In the genomic region with DNA sequence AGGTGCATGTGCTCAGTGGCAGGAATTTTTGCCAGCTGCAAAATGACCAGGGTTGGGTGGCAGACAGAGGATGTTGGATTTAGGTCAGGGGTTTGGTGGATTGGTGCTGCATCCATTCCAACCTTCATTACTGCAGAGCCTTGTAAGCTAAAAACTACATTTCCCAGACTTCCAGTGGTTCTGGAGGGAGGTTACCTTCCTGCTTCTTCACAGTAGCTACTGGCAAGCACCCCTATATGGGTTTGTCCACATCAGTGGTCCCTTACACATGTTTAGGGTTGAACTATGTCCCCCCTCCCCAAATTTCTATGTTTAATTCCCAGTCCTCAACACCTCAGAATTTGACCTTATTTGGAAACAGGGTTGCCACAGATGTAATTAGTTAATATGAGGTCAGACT, we compare ENCODE assay signal across 20 cellular contexts. TPM values are rescaled to one million over a fixed set of nuclear protein-coding genes. Genes with fewer than 3 reads are reported as not detected.
A peak's percentile ranks its signal among the peaks of the same experiment; 100 is the strongest.
DNase-seq lines count a peak whose midpoint lies in the region; ATAC-seq, FAIRE-seq and TF ChIP-seq lines count a peak whose summit lies in the region.
"Had no signal": no experiment of that assay in that cellular context is flagged by ENCODE, and none has a peak within 500 bp of the region (broad histone marks: within the 10 kb centered on the region; RNA-seq: fewer than 3 reads in every experiment).

No MANE protein-coding gene starts in this region.

- peak; percentile 46 for DNase-seq in natural killer cell treated with Interleukin-12 subunit alpha and Interleukin-12 subunit beta and Interleukin-15 and Interleukin-18, amount 100 ng/mL, for 72 hours (ENCODE audit: low spot score)
- no peak for DNase-seq in natural killer cell
- DNase-seq in H1 (ENCODE audit: low read depth in 1 of 2, low spot score in 2 of 2), result no peak
- DNase-seq in nephron progenitor cell, result no peak
- DNase-seq in middle frontal gyrus (ENCODE audit: extremely low spot score, low spot score), result no peak
- DNase-seq in DMS114 treated with DMSO at 0.1 percent for 48 hours (lab: John Stamatoyannopoulos, UW; ENCODE audit: unreplicated experiment), result no peak
- no peak for DNase-seq in H7
- DNase-seq: activated naive CD8-positive, alpha-beta T cell treated with anti-CD3 and anti-CD28 coated beads for 36 hours; CD4-positive, CD25-positive, alpha-beta regulatory T cell; cortex of kidney; NCI-H1436; NCI-H2171 treated with DMSO at 0.1 percent for 48 hours; psoas muscle had no signal

- no peak for FAIRE-seq in H1 (lab: Jason Lieb, UNC)

- intact Hi-C loops in natural killer cell (cut with micrococcal nuclease), result no loop called here

- H3K14ac ChIP-seq in H1 (ENCODE audit: insufficient read length), result no peak overlapping the region

- no peak overlapping the region for H2BK120ac ChIP-seq in H1 (replicated peaks; ENCODE audit: low read depth, low read length)

- H4K91ac ChIP-seq in H1 (replicated peaks; ENCODE audit: insufficient read length, low read length), result no peak overlapping the region

- H3K4me3 Mint-ChIP-seq in natural killer cell treated with Interleukin-12 subunit alpha and Interleukin-12 subunit beta and Interleukin-15 and Interleukin-18, amount 100 ng/mL, for 72 hours, result no peak overlapping the region
- H3K4me3 Mint-ChIP-seq in natural killer cell, result no peak overlapping the region
- H3K4me3 Mint-ChIP-seq in nephron progenitor cell, result peak overlapping the region; percentile 27
- H3K4me3 Mint-ChIP-seq: activated naive CD8-positive, alpha-beta T cell treated with anti-CD3 and anti-CD28 coated beads for 36 hours; activated T-helper 1 cell treated with anti-CD3 and anti-CD28 coated beads, Interleukin-12 subunit alpha, Interleukin-12 subunit beta, Interleukin-2, Interleukin-4 antibody, amounts not matched to agents 30 ng/mL and 10 ng/mL and 1 ng/mL, durations not matched to agents 14 hours and 24 hours and 36 hours; CD4-positive, CD25-positive, alpha-beta regulatory T cell had no signal

- no peak for TF ChIP-seq EP300 in H1 (IDR thresholded peaks at IDR 0.05; ENCODE audit: borderline replicate concordance in 1 of 2, low read depth in 2 of 2, low read length in 2 of 2)

- H3K36me3 ChIP-seq in H1 (ENCODE audit: control insufficient read depth in 2 of 4, insufficient read depth in 4 of 4, low read length in 3 of 4) (no peaks in the 10 kb centered on the region), H7 (replicated peaks; ENCODE audit: control insufficient read depth, insufficient read depth, low read length) (no peaks in the 10 kb centered on the region)
- H3K36me3 ChIP-seq: SJCRH30 had no signal

- CTCF ChIA-PET in H1 (lab: Charles Lee; ENCODE audit: partially characterized antibody), result interaction anchor here (0.9 to 3.6 kb wide), 12 partner anchors 9 to 219 kb away, joined by 3 to 33 read pairs (median 6); no protein-coding TSS in a partner anchor

- no peak for TF ChIP-seq POLR2A in H1 (IDR thresholded peaks at IDR 0.05; ENCODE audit: control extremely low read depth in 1 of 2, low read depth in 2 of 2, low read length in 2 of 2)

- no peaks in the 10 kb centered on the region for H3K79me1 ChIP-seq in H1 (ENCODE audit: low read depth, low read length)

- H2BK20ac ChIP-seq in H1 (ENCODE audit: low read length), result no peak overlapping the region

- no peak overlapping the region for H2BK15ac ChIP-seq in H1 (ENCODE audit: low read length)

- H3K79me2 ChIP-seq in H1 (ENCODE audit: control insufficient read depth in 1 of 2, insufficient read depth in 2 of 2, low read length in 2 of 2), result no peaks in the 10 kb centered on the region

- H3K27ac Mint-ChIP-seq in natural killer cell treated with Interleukin-12 subunit alpha and Interleukin-12 subunit beta and Interleukin-15 and Interleukin-18, amount 100 ng/mL, for 72 hours, result no peak overlapping the region
- H3K27ac Mint-ChIP-seq in natural killer cell (no peak overlapping the region), nephron progenitor cell (peak overlapping the region; percentile 90)
- H3K27ac Mint-ChIP-seq: activated naive CD8-positive, alpha-beta T cell treated with anti-CD3 and anti-CD28 coated beads for 36 hours; activated T-helper 1 cell treated with anti-CD3 and anti-CD28 coated beads, Interleukin-12 subunit alpha, Interleukin-12 subunit beta, Interleukin-2, Interleukin-4 antibody, amounts not matched to agents 30 ng/mL and 10 ng/mL and 1 ng/mL, durations not matched to agents 14 hours and 24 hours and 36 hours; CD4-positive, CD25-positive, alpha-beta regulatory T cell had no signal

- no peak for TF ChIP-seq RAD21 in H1 (IDR thresholded peaks at IDR 0.05 in 1 of 2, conservative IDR thresholded peaks at IDR 0.05 in 1 of 2; ENCODE audit: low read depth in 2 of 2, low read length in 2 of 2)

- no peak overlapping the region for H4K5ac ChIP-seq in H1 (ENCODE audit: insufficient read length, low read depth, low read length)

- no peak overlapping the region for H3K9ac ChIP-seq in H1 (replicated peaks in 1 of 4; ENCODE audit: extremely low read depth in 1 of 4, low read depth in 3 of 4, low read length in 3 of 4)

- H3K18ac ChIP-seq in H1 (ENCODE audit: extremely low read depth, low read length), result no peak overlapping the region

- no peak overlapping the region for H2AK5ac ChIP-seq in H1 (ENCODE audit: low read depth, low read length)

- H3K4ac ChIP-seq in H1 (replicated peaks; ENCODE audit: insufficient read length, low read depth, low read length), result no peak overlapping the region

- H2BK12ac ChIP-seq in H1 (ENCODE audit: low read depth, low read length), result no peak overlapping the region

- H3K27ac ChIP-seq in H1 (ENCODE audit: low read depth, low read length), result no peak overlapping the region
- H3K27ac ChIP-seq: psoas muscle had no signal

- POLR2A ChIA-PET in H1 (lab: Charles Lee; ENCODE audit: partially characterized antibody), result interaction anchor here (0.9 kb wide), 1 partner anchor 14 kb away, joined by 3 read pairs; no protein-coding TSS in a partner anchor

- H3K27me3 ChIP-seq in H1 (replicated peaks in 1 of 4; ENCODE audit: control insufficient read depth in 3 of 4, extremely low read depth in 1 of 4, insufficient read depth in 3 of 4, low read length in 3 of 4) (no peaks in the 10 kb centered on the region; a peak in 1 of 7 replicates), H7 (ENCODE audit: control insufficient read depth, insufficient read depth, low read length) (peaks cover 2% of the 10 kb centered on the region; the same call in 1 of the 2 replicates)
- H3K27me3 ChIP-seq: SJCRH30 had no signal

- H3K23ac ChIP-seq in H1 (ENCODE audit: insufficient read length), result no peak overlapping the region

- no peak overlapping the region for H4K8ac ChIP-seq in H1 (ENCODE audit: extremely low read depth, insufficient read depth, low read length)

- TF ChIP-seq CTCF in natural killer cell (IDR thresholded peaks at IDR 0.05) (no peak), H1 (IDR thresholded peaks at IDR 0.05; ENCODE audit: control extremely low read depth in 1 of 3, insufficient read depth in 1 of 3, low read depth in 1 of 3, low read length in 3 of 3) (no peak), nephron progenitor cell (IDR thresholded peaks at IDR 0.05) (no peak)

- H2BK5ac ChIP-seq in H1 (ENCODE audit: low read depth, low read length), result no peak overlapping the region

- no peaks in the 10 kb centered on the region; a peak in 1 of 7 replicates for H3K4me1 ChIP-seq in H1 (replicated peaks in 1 of 4; ENCODE audit: control insufficient read depth in 3 of 4, insufficient read depth in 4 of 4, low read length in 3 of 4)
- H3K4me1 ChIP-seq: psoas muscle had no signal

- H3K36me3 Mint-ChIP-seq in natural killer cell treated with Interleukin-12 subunit alpha and Interleukin-12 subunit beta and Interleukin-15 and Interleukin-18, amount 100 ng/mL, for 72 hours, result no peaks in the 10 kb centered on the region
- no peaks in the 10 kb centered on the region for H3K36me3 Mint-ChIP-seq in natural killer cell
- H3K36me3 Mint-ChIP-seq in nephron progenitor cell (ENCODE audit: low read depth), result no peaks in the 10 kb centered on the region
- H3K36me3 Mint-ChIP-seq: activated naive CD8-positive, alpha-beta T cell treated with anti-CD3 and anti-CD28 coated beads for 36 hours; CD4-positive, CD25-positive, alpha-beta regulatory T cell had no signal

- H3K56ac ChIP-seq in H1 (replicated peaks; ENCODE audit: insufficient read length, low read depth, low read length), result no peak overlapping the region

- no peak for ATAC-seq in natural killer cell treated with Interleukin-12 subunit alpha and Interleukin-12 subunit beta and Interleukin-15 and Interleukin-18, amount 100 ng/mL, for 72 hours
- ATAC-seq in natural killer cell (no peak), GM19351 (IDR thresholded peaks at IDR 0.05; ENCODE audit: unreplicated experiment) (no peak)

- H3K4me3 ChIP-seq in H1 (ENCODE audit: extremely low read depth in 1 of 4, insufficient read depth in 2 of 4, low read depth in 3 of 4, low read length in 4 of 4), result no peak overlapping the region
- no peak overlapping the region for H3K4me3 ChIP-seq in H7 (ENCODE audit: insufficient read depth, low read depth, low read length)
- H3K4me3 ChIP-seq: psoas muscle, SJCRH30 had no signal

- H4K20me1 ChIP-seq in H1 (replicated peaks in 1 of 2; ENCODE audit: control insufficient read depth in 1 of 2, insufficient read depth in 2 of 2, low read length in 2 of 2), result no peaks in the 10 kb centered on the region

- H2AFZ ChIP-seq in H1 (ENCODE audit: low read length), result no peak overlapping the region

- H3K4me1 Mint-ChIP-seq in natural killer cell treated with Interleukin-12 subunit alpha and Interleukin-12 subunit beta and Interleukin-15 and Interleukin-18, amount 100 ng/mL, for 72 hours (ENCODE audit: low read depth in 2 of 2), result no peaks in the 10 kb centered on the region
- H3K4me1 Mint-ChIP-seq in natural killer cell, result no peaks in the 10 kb centered on the region
- peaks cover 76% of the 10 kb centered on the region for H3K4me1 Mint-ChIP-seq in nephron progenitor cell
- H3K4me1 Mint-ChIP-seq: activated naive CD8-positive, alpha-beta T cell treated with anti-CD3 and anti-CD28 coated beads for 36 hours; CD4-positive, CD25-positive, alpha-beta regulatory T cell had no signal

- H3K9me3 Mint-ChIP-seq in natural killer cell treated with Interleukin-12 subunit alpha and Interleukin-12 subunit beta and Interleukin-15 and Interleukin-18, amount 100 ng/mL, for 72 hours, result no peaks in the 10 kb centered on the region
- H3K9me3 Mint-ChIP-seq in natural killer cell (no peaks in the 10 kb centered on the region), nephron progenitor cell (no peaks in the 10 kb centered on the region)
- H3K9me3 Mint-ChIP-seq: activated naive CD8-positive, alpha-beta T cell treated with anti-CD3 and anti-CD28 coated beads for 36 hours; activated T-helper 1 cell treated with anti-CD3 and anti-CD28 coated beads, Interleukin-12 subunit alpha, Interleukin-12 subunit beta, Interleukin-2, Interleukin-4 antibody, amounts not matched to agents 30 ng/mL and 10 ng/mL and 1 ng/mL, durations not matched to agents 14 hours and 24 hours and 36 hours; CD4-positive, CD25-positive, alpha-beta regulatory T cell had no signal

- H3K23me2 ChIP-seq in H1 (ENCODE audit: low read depth, low read length), result no peaks in the 10 kb centered on the region; the same call in 1 of the 2 replicates

- H3K9me3 ChIP-seq in H1 (ENCODE audit: insufficient read depth in 2 of 2, low read depth in 1 of 2, low read length in 1 of 2), result no peaks in the 10 kb centered on the region
- H3K9me3 ChIP-seq: psoas muscle, SJCRH30 had no signal

- peaks cover 4 to 9% of the 10 kb centered on the region in 2 donors for H3K27me3 Mint-ChIP-seq in natural killer cell treated with Interleukin-12 subunit alpha and Interleukin-12 subunit beta and Interleukin-15 and Interleukin-18, amount 100 ng/mL, for 72 hours
- H3K27me3 Mint-ChIP-seq in natural killer cell (ENCODE audit: low read depth in 2 of 2) (peaks cover 7 to 19% of the 10 kb centered on the region in 2 donors), nephron progenitor cell (ENCODE audit: low read depth, poor library complexity) (peaks cover 4% of the 10 kb centered on the region)
- H3K27me3 Mint-ChIP-seq: activated naive CD8-positive, alpha-beta T cell treated with anti-CD3 and anti-CD28 coated beads for 36 hours had no signal

- no peak overlapping the region for H3K4me2 ChIP-seq in H1 (ENCODE audit: insufficient read depth in 1 of 2, low read depth in 2 of 2, low read length in 2 of 2)

RNA-seq across cellular contexts. Expression of a gene that starts 20.7 kb away (rescaled TPM):
- total RNA-seq in natural killer cell treated with Interleukin-12 subunit alpha and Interleukin-12 subunit beta and Interleukin-15 and Interleukin-18, amount 100 ng/mL, for 72 hours, result not detected
- total RNA-seq in natural killer cell, result not detected
- not detected in 2 replicates for total RNA-seq in H1 (2021; fragmentation: NEBNext Ultra II Directional; extraction: Animal tissue kit (Norgen Biotek cat#: 25700))
- polyA plus RNA-seq in H1 (2011; rRNA removed), result 0.18 TPM in 1 of 2 replicates, not detected in the other
- polyA plus RNA-seq in H1 (2011; cell fraction: cytosol; rRNA removed), result not detected
- polyA plus RNA-seq in H1 (2011; cell fraction: nucleus; rRNA removed), result not detected
- polyA plus RNA-seq in H1 (2012, experiment 1 of 2), result not detected in 4 replicates
- not detected for polyA plus RNA-seq in H1 (2012, experiment 2 of 2)
- polyA plus RNA-seq in H1 (2013, experiment 1 of 2), result not detected
- not detected for polyA plus RNA-seq in H1 (2013, experiment 2 of 2)
- polyA minus RNA-seq in H1 (2011; rRNA and poly(A)+ RNA removed), result not detected in 2 replicates
- polyA minus RNA-seq in H1 (2011; cell fraction: cytosol; rRNA and poly(A)+ RNA removed), result not detected
- not detected for polyA minus RNA-seq in H1 (2011; cell fraction: nucleus; rRNA and poly(A)+ RNA removed)
- total RNA-seq in H7 (2014; rRNA removed; shearing (Covaris generic)), result not detected in 2 replicates
- total RNA-seq: activated naive CD8-positive, alpha-beta T cell treated with anti-CD3 and anti-CD28 coated beads for 36 hours; activated T-helper 1 cell treated with anti-CD3 and anti-CD28 coated beads, Interleukin-12 subunit alpha, Interleukin-12 subunit beta, Interleukin-2, Interleukin-4 antibody, amounts not matched to agents 30 ng/mL and 10 ng/mL and 1 ng/mL, durations not matched to agents 14 hours and 24 hours and 36 hours; CD4-positive, CD25-positive, alpha-beta regulatory T cell; kidney epithelial cell; M059J; mononuclear cell; T-helper 2 cell treated with Interferon-gamma antibody and Interleukin-4, amounts not matched to agents 100 ng/mL and 5 ng/mL, for 36 hours had no signal
- polyA plus RNA-seq: CD4-positive, CD25-positive, alpha-beta regulatory T cell had no signal

RNA-seq across cellular contexts. Expression of a gene that starts 41.9 kb away (rescaled TPM):
- 10 to 100 TPM; 13.1 to 31.6 TPM for total RNA-seq in natural killer cell treated with Interleukin-12 subunit alpha and Interleukin-12 subunit beta and Interleukin-15 and Interleukin-18, amount 100 ng/mL, for 72 hours
- total RNA-seq in natural killer cell, result 10 to 100 TPM; 16.6 to 18.1 (median 16.8) TPM
- 6.8 and 7.9 TPM in 2 replicates for total RNA-seq in H1 (2021; fragmentation: NEBNext Ultra II Directional; extraction: Animal tissue kit (Norgen Biotek cat#: 25700))
- 17.2 and 19.0 TPM in 2 replicates for polyA plus RNA-seq in H1 (2011; rRNA removed)
- polyA plus RNA-seq in H1 (2011; cell fraction: cytosol; rRNA removed), result 14.6 TPM
- polyA plus RNA-seq in H1 (2011; cell fraction: nucleus; rRNA removed), result 26.8 TPM
- polyA plus RNA-seq in H1 (2012, experiment 1 of 2), result 8.6 to 13.2 TPM (median 10.8 TPM) in 4 replicates
- 5.0 TPM for polyA plus RNA-seq in H1 (2012, experiment 2 of 2)
- 15.8 TPM for polyA plus RNA-seq in H1 (2013, experiment 1 of 2)
- 16.5 TPM for polyA plus RNA-seq in H1 (2013, experiment 2 of 2)
- polyA minus RNA-seq in H1 (2011; rRNA and poly(A)+ RNA removed), result 13.5 and 14.2 TPM in 2 replicates
- polyA minus RNA-seq in H1 (2011; cell fraction: cytosol; rRNA and poly(A)+ RNA removed), result 6.1 TPM
- polyA minus RNA-seq in H1 (2011; cell fraction: nucleus; rRNA and poly(A)+ RNA removed), result 10.8 TPM
- total RNA-seq in H7 (2014; rRNA removed; shearing (Covaris generic)), result 6.5 and 9.4 TPM in 2 replicates

RNA-seq across cellular contexts. Expression of a gene that starts 54.5 kb away (rescaled TPM):
- total RNA-seq in natural killer cell treated with Interleukin-12 subunit alpha and Interleukin-12 subunit beta and Interleukin-15 and Interleukin-18, amount 100 ng/mL, for 72 hours, result 10 to 100 TPM; 23.6 to 36.8 TPM
- total RNA-seq in natural killer cell, result 10 to 100 TPM in 1 of 3 donors, 1 to 10 TPM in 2; 5.6 to 12.9 (median 6.8) TPM
- 48.9 and 52.2 TPM in 2 replicates for total RNA-seq in H1 (2021; fragmentation: NEBNext Ultra II Directional; extraction: Animal tissue kit (Norgen Biotek cat#: 25700))
- polyA plus RNA-seq in H1 (2011; rRNA removed), result 7.4 and 11.2 TPM in 2 replicates
- polyA plus RNA-seq in H1 (2011; cell fraction: cytosol; rRNA removed), result 17.1 TPM
- 12.6 TPM for polyA plus RNA-seq in H1 (2011; cell fraction: nucleus; rRNA removed)
- 13.5 to 18.1 TPM (median 15.5 TPM) in 4 replicates for polyA plus RNA-seq in H1 (2012, experiment 1 of 2)
- 1.7 TPM for polyA plus RNA-seq in H1 (2012, experiment 2 of 2)
- polyA plus RNA-seq in H1 (2013, experiment 1 of 2), result 19.6 TPM
- polyA plus RNA-seq in H1 (2013, experiment 2 of 2), result 19.1 TPM
- 38.9 and 44.5 TPM in 2 replicates for polyA minus RNA-seq in H1 (2011; rRNA and poly(A)+ RNA removed)
- polyA minus RNA-seq in H1 (2011; cell fraction: cytosol; rRNA and poly(A)+ RNA removed), result 52.5 TPM
- 48.6 TPM for polyA minus RNA-seq in H1 (2011; cell fraction: nucleus; rRNA and poly(A)+ RNA removed)
- total RNA-seq in H7 (2014; rRNA removed; shearing (Covaris generic)), result 36.1 and 37.0 TPM in 2 replicates
